In the genomic region with DNA sequence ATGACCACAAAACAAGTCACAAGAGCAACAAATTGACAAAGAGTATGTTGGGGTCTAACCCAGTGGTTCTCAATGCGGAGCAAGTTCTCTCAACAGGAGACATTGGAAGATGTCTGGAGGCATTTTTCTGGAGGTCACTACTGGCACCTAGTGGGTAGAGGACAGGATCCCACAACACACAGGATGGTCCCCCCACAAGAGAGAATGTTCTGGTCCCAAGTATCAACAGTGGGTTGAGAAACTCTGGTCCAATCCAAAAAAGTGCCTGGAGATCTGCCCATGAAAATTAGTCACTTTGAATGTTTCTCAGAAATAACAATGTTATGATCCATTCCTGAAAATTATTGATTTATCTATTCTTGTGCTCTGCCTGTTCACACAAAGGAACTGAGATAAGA, we compare ENCODE assay signal across 8 cellular contexts. TPM values are rescaled to one million over a fixed set of nuclear protein-coding genes. Genes with fewer than 3 reads are reported as not detected.
DNase-seq lines count a peak whose midpoint lies in the region; ATAC-seq and TF ChIP-seq lines count a peak whose summit lies in the region.

No MANE protein-coding gene starts in this region.

- TF ChIP-seq CTCF in GM12873 (IDR thresholded peaks at IDR 0.05; ENCODE audit: insufficient read depth, low read depth, low read length, missing control alignments) = peak; percentile 24
- peak; percentile 67 for TF ChIP-seq CTCF in SK-N-SH (IDR thresholded peaks at IDR 0.05)
- peak; percentile 26 for TF ChIP-seq CTCF in foreskin fibroblast (IDR thresholded peaks at IDR 0.05; ENCODE audit: low read depth, low read length)
- TF ChIP-seq CTCF in smooth muscle cell (IDR thresholded peaks at IDR 0.05; ENCODE audit: borderline replicate concordance, insufficient read depth, poor library complexity, severe bottlenecking) = peak; percentile 28

- H3K4me2 ChIP-seq in SK-N-SH (peak overlapping the region; percentile 94), smooth muscle cell (peak overlapping the region; percentile 96)

- ATAC-seq in GM18517 (IDR thresholded peaks at IDR 0.05; ENCODE audit: unreplicated experiment) (no peak), GM21367 (IDR thresholded peaks at IDR 0.05; ENCODE audit: unreplicated experiment) (no peak)

- H2AFZ ChIP-seq in SK-N-SH (ENCODE audit: low read depth) (no peak overlapping the region), smooth muscle cell (ENCODE audit: low read depth) (no peak overlapping the region)

- H3K36me3 ChIP-seq in SK-N-SH (replicated peaks in 1 of 2; ENCODE audit: control insufficient read depth in 1 of 2, insufficient read depth in 2 of 2, low read length in 1 of 2) (peaks cover under 1 to 32% of the 10 kb centered on the region in 2 experiments), smooth muscle cell (ENCODE audit: low read depth) (peaks cover 3% of the 10 kb centered on the region), HAP-1 (replicated peaks) (peaks cover 3% of the 10 kb centered on the region)

- H4K20me1 ChIP-seq in SK-N-SH (ENCODE audit: insufficient read depth) (no peaks in the 10 kb centered on the region), smooth muscle cell (ENCODE audit: low read depth) (no peaks in the 10 kb centered on the region)

- H3K27me3 ChIP-seq in SK-N-SH (ENCODE audit: insufficient read depth) = no peaks in the 10 kb centered on the region
- H3K27me3 ChIP-seq in smooth muscle cell (ENCODE audit: low read depth) = no peaks in the 10 kb centered on the region
- no peaks in the 10 kb centered on the region for H3K27me3 ChIP-seq in HAP-1 (ENCODE audit: low read depth)

- peak overlapping the region; percentile 24 to 99; a peak in 3 of 4 replicates for H3K27ac ChIP-seq in SK-N-SH (ENCODE audit: low read depth in 2 of 2, low read length in 1 of 2)
- peak overlapping the region; percentile 99 for H3K27ac ChIP-seq in smooth muscle cell (ENCODE audit: low read depth)

- POLR2A ChIA-PET in SK-N-SH (lab: Yijun Ruan, JAX) = no interaction called here

- H3K9me3 ChIP-seq in SK-N-SH (no peaks in the 10 kb centered on the region), smooth muscle cell (replicated peaks; ENCODE audit: low read depth) (no peaks in the 10 kb centered on the region), HAP-1 (0 out of 2 replicates have a peak, but pooled peaks cover 2% of the 10 kb centered on the region)

- H3K79me2 ChIP-seq in SK-N-SH (ENCODE audit: insufficient read depth) (peaks cover 72% of the 10 kb centered on the region), smooth muscle cell (ENCODE audit: low read depth) (peaks cover 66% of the 10 kb centered on the region)

- peaks cover 39% of the 10 kb centered on the region for H3F3A ChIP-seq in SK-N-SH (replicated peaks; ENCODE audit: insufficient read depth)
- peaks cover 20% of the 10 kb centered on the region for H3F3A ChIP-seq in smooth muscle cell (ENCODE audit: low read depth)

- CTCF ChIA-PET in SK-N-SH (lab: Yijun Ruan, JAX) = interaction anchor here (5.3 kb wide), 1 partner anchor 50 kb away, joined by 29 read pairs; no protein-coding TSS in a partner anchor

- DNase-seq in SK-N-SH (no peak), foreskin fibroblast (peak; percentile 89 to 94), smooth muscle cell (lab: John Stamatoyannopoulos, UW; ENCODE audit: unreplicated experiment) (no peak), NCI-H2029 (lab: John Stamatoyannopoulos, UW) (no peak), HAP-1 (ENCODE audit: low spot score in 2 of 2) (no peak)

- peak overlapping the region; percentile 96 for H3K9ac ChIP-seq in SK-N-SH
- H3K9ac ChIP-seq in smooth muscle cell (ENCODE audit: low read depth) = peak overlapping the region; percentile 97

- in situ Hi-C loops in HAP-1 (cut with MboI; ENCODE audit: low sequenced_read_pairs) = no loop called here

- WGBS in SK-N-SH (ENCODE audit: low lambda C conversion rate) = 80% methylated on average over 1 of the region's 1 CpG
- WGBS in smooth muscle cell (ENCODE audit: low lambda C conversion rate) = 59% methylated on average over 1 of the region's 1 CpG

- TF ChIP-seq EP300 in SK-N-SH (IDR thresholded peaks at IDR 0.05; ENCODE audit: borderline replicate concordance in 1 of 2, low read depth in 1 of 2, low read length in 1 of 2) = no peak

- no peaks in the 10 kb centered on the region for H3K9me2 ChIP-seq in SK-N-SH

- H3K4me3 ChIP-seq in SK-N-SH (ENCODE audit: low read depth in 2 of 2, low read length in 1 of 2) (peak overlapping the region in 1 of 2 experiments; percentile 0; a peak in 1 of 4 replicates), foreskin fibroblast (ENCODE audit: low read depth in 1 of 2, low read length in 2 of 2) (no peak overlapping the region), smooth muscle cell (no peak overlapping the region), HAP-1 (no peak overlapping the region)

- TF ChIP-seq RAD21 in SK-N-SH (IDR thresholded peaks at IDR 0.05; ENCODE audit: low read length) = peak; percentile 55

- H3K4me1 ChIP-seq in SK-N-SH (ENCODE audit: control insufficient read depth in 1 of 2, insufficient read depth in 2 of 2, low read depth in 1 of 2, low read length in 1 of 2) (peaks cover 34 to 35% of the 10 kb centered on the region in 2 experiments), smooth muscle cell (ENCODE audit: low read depth) (peaks cover 47% of the 10 kb centered on the region), HAP-1 (peaks cover 11% of the 10 kb centered on the region)

TF ChIP-seq in SK-N-SH, 30 proteins besides CTCF, POLR2A, EP300 and RAD21:
- TF ChIP-seq, protein P1, sequence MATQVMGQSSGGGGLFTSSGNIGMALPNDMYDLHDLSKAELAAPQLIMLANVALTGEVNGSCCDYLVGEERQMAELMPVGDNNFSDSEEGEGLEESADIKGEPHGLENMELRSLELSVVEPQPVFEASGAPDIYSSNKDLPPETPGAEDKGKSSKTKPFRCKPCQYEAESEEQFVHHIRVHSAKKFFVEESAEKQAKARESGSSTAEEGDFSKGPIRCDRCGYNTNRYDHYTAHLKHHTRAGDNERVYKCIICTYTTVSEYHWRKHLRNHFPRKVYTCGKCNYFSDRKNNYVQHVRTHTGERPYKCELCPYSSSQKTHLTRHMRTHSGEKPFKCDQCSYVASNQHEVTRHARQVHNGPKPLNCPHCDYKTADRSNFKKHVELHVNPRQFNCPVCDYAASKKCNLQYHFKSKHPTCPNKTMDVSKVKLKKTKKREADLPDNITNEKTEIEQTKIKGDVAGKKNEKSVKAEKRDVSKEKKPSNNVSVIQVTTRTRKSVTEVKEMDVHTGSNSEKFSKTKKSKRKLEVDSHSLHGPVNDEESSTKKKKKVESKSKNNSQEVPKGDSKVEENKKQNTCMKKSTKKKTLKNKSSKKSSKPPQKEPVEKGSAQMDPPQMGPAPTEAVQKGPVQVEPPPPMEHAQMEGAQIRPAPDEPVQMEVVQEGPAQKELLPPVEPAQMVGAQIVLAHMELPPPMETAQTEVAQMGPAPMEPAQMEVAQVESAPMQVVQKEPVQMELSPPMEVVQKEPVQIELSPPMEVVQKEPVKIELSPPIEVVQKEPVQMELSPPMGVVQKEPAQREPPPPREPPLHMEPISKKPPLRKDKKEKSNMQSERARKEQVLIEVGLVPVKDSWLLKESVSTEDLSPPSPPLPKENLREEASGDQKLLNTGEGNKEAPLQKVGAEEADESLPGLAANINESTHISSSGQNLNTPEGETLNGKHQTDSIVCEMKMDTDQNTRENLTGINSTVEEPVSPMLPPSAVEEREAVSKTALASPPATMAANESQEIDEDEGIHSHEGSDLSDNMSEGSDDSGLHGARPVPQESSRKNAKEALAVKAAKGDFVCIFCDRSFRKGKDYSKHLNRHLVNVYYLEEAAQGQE (IDR thresholded peaks at IDR 0.05; ENCODE audit: low read depth, low read length) = no peak
- peak; percentile 22; the same call in 1 of the 2 replicates for TF ChIP-seq SMC3 (IDR thresholded peaks at IDR 0.05; ENCODE audit: low read depth, low read length)

RNA-seq across cellular contexts. Expression of a gene that starts 3.3 kb away (rescaled TPM):
- polyA plus RNA-seq in SK-N-SH (2012; rRNA removed) = 16.4 and 19.6 TPM in 2 replicates
- 12.2 and 14.1 TPM in 2 replicates for polyA plus RNA-seq in SK-N-SH (2012; cell fraction: cytosol; rRNA removed)
- 27.9 and 35.1 TPM in 2 replicates for polyA plus RNA-seq in SK-N-SH (2012; cell fraction: nucleus; rRNA removed)
- total RNA-seq in smooth muscle cell = 15.2 and 17.2 TPM in 2 replicates
- polyA plus RNA-seq in smooth muscle cell = 22.0 and 24.7 TPM in 2 replicates

RNA-seq across cellular contexts. Expression of a gene that starts 25.8 kb away (rescaled TPM):
- polyA plus RNA-seq in SK-N-SH (2012; rRNA removed) (not detected in 2 replicates), smooth muscle cell (not detected in 2 replicates)
- not detected in 2 replicates for polyA plus RNA-seq in SK-N-SH (2012; cell fraction: cytosol; rRNA removed)
- polyA plus RNA-seq in SK-N-SH (2012; cell fraction: nucleus; rRNA removed) = not detected in 2 replicates
- total RNA-seq in smooth muscle cell = not detected in 2 replicates

Comparison
In these comparisons a context has a peak if more than half of its experiments do, and no peak if none do; other contexts are left out.
1. DNase-seq: peak in foreskin fibroblast (2 of 2); none in SK-N-SH (single experiment), smooth muscle cell (single experiment), NCI-H2029 (single experiment) and HAP-1 (0 of 2).
2. Peak in every context shown above with its lines, with median percentiles within 50 percentile points of each other: CTCF ChIP-seq.